In genomic region chr19:5625641-5626040, GRCh38 we compare ENCODE assay signal across 9 cellular contexts. TPM values are rescaled to one million over a fixed set of nuclear protein-coding genes. Genes with fewer than 3 reads are reported as not detected.
A peak's percentile ranks its signal among the peaks of the same experiment; 100 is the strongest.
DNase-seq lines count a peak whose midpoint lies in the region; ATAC-seq and TF ChIP-seq lines count a peak whose summit lies in the region.
"Had no signal": no experiment of that assay in that cellular context is flagged by ENCODE, and none has a peak within 500 bp of the region (broad histone marks: within the 10 kb centered on the region; RNA-seq: fewer than 3 reads in every experiment).

No MANE protein-coding gene starts in this region.

- H3K27ac Mint-ChIP-seq in activated naive CD8-positive, alpha-beta T cell, result peak overlapping the region; percentile 71

- no peaks in the 10 kb centered on the region for H3K27me3 ChIP-seq in cardiac muscle cell
- no peaks in the 10 kb centered on the region for H3K27me3 ChIP-seq in thoracic aorta (replicated peaks; ENCODE audit: insufficient read depth)
- no peaks in the 10 kb centered on the region for H3K27me3 ChIP-seq in prostate gland (replicated peaks; ENCODE audit: insufficient read depth)

- TF ChIP-seq CTCF in cardiac muscle cell (IDR thresholded peaks at IDR 0.05; ENCODE audit: low read depth, low read length) (no peak), thoracic aorta (IDR thresholded peaks at IDR 0.05) (no peak), prostate gland (IDR thresholded peaks at IDR 0.05) (no peak)

- DNase-seq in cardiac muscle cell (ENCODE audit: low read depth in 1 of 2, low spot score in 1 of 2) (no peak), left cardiac atrium (no peak), kidney tubule cell (ENCODE audit: low spot score) (peak; percentile 15), thoracic aorta (ENCODE audit: low spot score) (no peak), prostate gland (ENCODE audit: low spot score) (no peak)
- DNase-seq: NCI-H82 had no signal

- H3K9me3 ChIP-seq in cardiac muscle cell (ENCODE audit: low read depth), result no peaks in the 10 kb centered on the region
- no peaks in the 10 kb centered on the region for H3K9me3 ChIP-seq in thoracic aorta
- H3K9me3 ChIP-seq in prostate gland, result no peaks in the 10 kb centered on the region

- TF ChIP-seq POLR2A in prostate gland (IDR thresholded peaks at IDR 0.05), result no peak

- no peak overlapping the region for H3K4me3 ChIP-seq in cardiac muscle cell
- H3K4me3 ChIP-seq in thoracic aorta, result peak overlapping the region; percentile 97
- peak overlapping the region in 1 of 2 donors; percentile 99 for H3K4me3 ChIP-seq in prostate gland

- H3K27ac ChIP-seq in cardiac muscle cell (peak overlapping the region; percentile 25), thoracic aorta (no peak overlapping the region), prostate gland (no peak overlapping the region)

- H3K36me3 ChIP-seq in cardiac muscle cell, result peaks cover 32% of the 10 kb centered on the region
- peaks cover 16% of the 10 kb centered on the region for H3K36me3 ChIP-seq in thoracic aorta
- H3K36me3 ChIP-seq in prostate gland, result peaks cover 0 to 5% of the 10 kb centered on the region in 2 donors

- H3K27me3 Mint-ChIP-seq in activated naive CD8-positive, alpha-beta T cell, result no peaks in the 10 kb centered on the region

- ATAC-seq in left cardiac atrium (no peak), thoracic aorta (ENCODE audit: insufficient number of reproducible peaks, low FRiP score, low read depth) (no peak), HG02970 (IDR thresholded peaks at IDR 0.05; ENCODE audit: low FRiP score, unreplicated experiment) (no peak), HG03139 (IDR thresholded peaks at IDR 0.05; ENCODE audit: unreplicated experiment) (no peak)

- peaks cover 21% of the 10 kb centered on the region for H3K36me3 Mint-ChIP-seq in activated naive CD8-positive, alpha-beta T cell

- 80% methylated on average over 12 of the region's 12 CpGs for WGBS in prostate gland

- H3K4me3 Mint-ChIP-seq in activated naive CD8-positive, alpha-beta T cell, result peak overlapping the region; percentile 96

- H3K4me1 ChIP-seq in cardiac muscle cell (ENCODE audit: low read depth) (peaks cover 13% of the 10 kb centered on the region), thoracic aorta (ENCODE audit: control insufficient read depth in 1 of 2, low read depth in 2 of 2) (peaks cover 51 to 70% of the 10 kb centered on the region in 2 donors), prostate gland (replicated peaks) (peaks cover 14% of the 10 kb centered on the region)

- intact Hi-C loops in left cardiac atrium (cut with DNase I), result no loop called here
- intact Hi-C loops in prostate gland (cut with DNase I), result no loop called here

- H3K9me3 Mint-ChIP-seq in activated naive CD8-positive, alpha-beta T cell (ENCODE audit: low read depth), result no peaks in the 10 kb centered on the region

- H3K4me1 Mint-ChIP-seq in activated naive CD8-positive, alpha-beta T cell (ENCODE audit: low read depth), result peaks cover 61% of the 10 kb centered on the region

RNA-seq across cellular contexts. Expression of gene SAFB, which starts 2.8 kb away (rescaled TPM):
- total RNA-seq in cardiac muscle cell (79.5 and 108 TPM in 2 replicates), left cardiac atrium (10 to 100 TPM; 51.7 to 63.2 TPM), thoracic aorta (100 to 1,000 TPM in 1 of 2 donors, 10 to 100 TPM in 1; 28.6 to 101 TPM), prostate gland (100 to 1,000 TPM in 1 of 2 donors, 10 to 100 TPM in 1; 63.6 to 182 TPM)
- polyA plus RNA-seq in cardiac muscle cell, result 127 and 161 TPM in 2 replicates

RNA-seq across cellular contexts. Expression of gene SAFB2, which starts 3.1 kb away (rescaled TPM):
- total RNA-seq in cardiac muscle cell, result 36.3 and 55.5 TPM in 2 replicates
- 66.3 and 71.8 TPM in 2 replicates for polyA plus RNA-seq in cardiac muscle cell
- 10 to 100 TPM; 47.7 to 54.7 TPM for total RNA-seq in left cardiac atrium
- total RNA-seq in thoracic aorta, result 10 to 100 TPM; 55.1 to 80.6 TPM
- total RNA-seq in prostate gland, result 100 to 1,000 TPM in 1 of 2 donors, 10 to 100 TPM in 1; 37.8 to 118 TPM

RNA-seq across cellular contexts. Expression of gene MICOS13, which starts 54.7 kb away (rescaled TPM):
- 59.1 and 90.7 TPM in 2 replicates for total RNA-seq in cardiac muscle cell
- 134 and 173 TPM in 2 replicates for polyA plus RNA-seq in cardiac muscle cell
- 100 to 1,000 TPM; 127 to 142 TPM for total RNA-seq in left cardiac atrium
- 10 to 100 TPM; 16.9 to 43.7 TPM for total RNA-seq in thoracic aorta
- 10 to 100 TPM; 42.8 to 54.2 TPM for total RNA-seq in prostate gland

RNA-seq across cellular contexts. Expression of gene HSD11B1L, which starts 55.2 kb away (rescaled TPM):
- 62.5 and 80.5 TPM in 2 replicates for total RNA-seq in cardiac muscle cell
- polyA plus RNA-seq in cardiac muscle cell, result 60.1 and 61.9 TPM in 2 replicates
- total RNA-seq in left cardiac atrium, result 1 to 10 TPM; 4.0 to 4.4 TPM
- 10 to 100 TPM in 1 of 2 donors, 1 to 10 TPM in 1; 7.5 to 11.6 TPM for total RNA-seq in thoracic aorta
- 10 to 100 TPM; 15.6 to 17.9 TPM for total RNA-seq in prostate gland

RNA-seq across cellular contexts. Expression of gene TINCR, which starts 57.9 kb away (rescaled TPM):
- 1.3 and 2.4 TPM in 2 replicates for total RNA-seq in cardiac muscle cell
- 1.9 and 3.7 TPM in 2 replicates for polyA plus RNA-seq in cardiac muscle cell
- total RNA-seq in left cardiac atrium, result under 1 TPM; 0.15 to 0.37 TPM
- total RNA-seq in thoracic aorta, result 1 to 10 TPM in 1 of 2 donors, under 1 TPM in 1; 0.56 to 2.0 TPM
- total RNA-seq in prostate gland, result 1 to 10 TPM; 6.7 to 8.4 TPM
